In the genomic region with DNA sequence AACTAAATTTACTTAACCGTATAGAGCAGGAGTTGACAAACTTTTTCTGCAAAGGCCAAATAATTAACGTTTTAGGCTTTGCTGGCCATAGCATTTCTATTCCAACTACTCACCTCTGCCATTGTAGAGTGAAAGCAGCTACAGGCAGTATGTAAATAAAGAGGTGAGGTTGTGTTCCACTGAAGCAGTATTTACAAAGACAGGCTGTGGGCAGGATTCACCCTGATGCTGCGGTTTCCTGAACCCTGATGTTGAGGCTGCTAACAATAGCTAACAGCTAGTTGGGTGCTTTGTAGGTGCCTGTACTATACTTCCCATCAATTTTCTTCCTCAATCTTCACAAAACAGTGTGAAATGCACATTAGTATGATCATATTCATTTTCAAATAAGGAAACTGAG, we compare ENCODE assay signal across 20 cellular contexts. TPM values are rescaled to one million over a fixed set of nuclear protein-coding genes. Genes with fewer than 3 reads are reported as not detected.
DNase-seq lines count a peak whose midpoint lies in the region; ATAC-seq, FAIRE-seq and TF ChIP-seq lines count a peak whose summit lies in the region.
"Had no signal": no experiment of that assay in that cellular context is flagged by ENCODE, and none has a peak within 500 bp of the region (broad histone marks: within the 10 kb centered on the region; RNA-seq: fewer than 3 reads in every experiment).

No MANE protein-coding gene starts in this region.

- no peak overlapping the region for H3K27ac Mint-ChIP-seq in stimulated activated memory B cell treated with anti-CD40 and anti-IgM and Interleukin-4, amounts not matched to agents 10 μg/mL and 1 μg/mL and 100 μg/mL, for 72 hours
- H3K27ac Mint-ChIP-seq: stimulated activated naive B cell treated with anti-CD40 and anti-IgM and Interleukin-4, amounts not matched to agents 10 μg/mL and 1 μg/mL and 100 μg/mL, for 72 hours had no signal

- no peaks in the 10 kb centered on the region for H3K36me3 Mint-ChIP-seq in stimulated activated memory B cell treated with anti-CD40 and anti-IgM and Interleukin-4, amounts not matched to agents 10 μg/mL and 1 μg/mL and 100 μg/mL, for 72 hours
- H3K36me3 Mint-ChIP-seq: stimulated activated naive B cell treated with anti-CD40 and anti-IgM and Interleukin-4, amounts not matched to agents 10 μg/mL and 1 μg/mL and 100 μg/mL, for 72 hours had no signal

- H2AFZ ChIP-seq in HepG2 (ENCODE audit: low read length) = no peak overlapping the region
- no peak overlapping the region for H2AFZ ChIP-seq in PC-3 (ENCODE audit: low read length)

- peak; percentile 59 for DNase-seq in HepG2 (ENCODE audit: low spot score)
- DNase-seq in right lobe of liver = no peak
- no peak for DNase-seq in PC-3
- no peak for DNase-seq in SW 1271 (lab: John Stamatoyannopoulos, UW)
- no peak for DNase-seq in NOMO-1 (lab: John Stamatoyannopoulos, UW; ENCODE audit: unreplicated experiment in 2 of 2)
- DNase-seq: activated naive CD4-positive, alpha-beta T cell; body of pancreas; COR-L47; hippocampal formation; KG1; left colon; NCI-H1105 treated with DMSO at 0.1 percent for 48 hours; NCI-H2227 treated with DMSO at 0.1 percent for 48 hours; stimulated activated naive B cell treated with anti-CD40 and anti-IgM and Interleukin-4, amounts not matched to agents 10 μg/mL and 1 μg/mL and 100 μg/mL, for 72 hours; upper lobe of left lung had no signal

- H3K4me2 ChIP-seq in HepG2 (ENCODE audit: low read depth, low read length) (no peak overlapping the region), PC-3 (ENCODE audit: low read length) (no peak overlapping the region)

- H3K79me2 ChIP-seq in HepG2 (ENCODE audit: insufficient read depth, low read length) (no peaks in the 10 kb centered on the region), PC-3 (ENCODE audit: low read length) (no peaks in the 10 kb centered on the region)

- FAIRE-seq in HepG2 (lab: Jason Lieb, UNC) = peak; percentile 36
- FAIRE-seq: GM18507 had no signal

- no peaks in the 10 kb centered on the region for H3K9me2 ChIP-seq in PC-3 (replicated peaks; ENCODE audit: low read length)

- WGBS in HepG2 (ENCODE audit: low lambda C conversion rate) = 3% methylated on average over 3 of the region's 3 CpGs
- WGBS in right lobe of liver (ENCODE audit: insufficient coverage, low coverage, low lambda C conversion rate, missing lambda C conversion rate) = 62% methylated on average over 3 of the region's 3 CpGs

- no peaks in the 10 kb centered on the region for H3K9me3 Mint-ChIP-seq in stimulated activated memory B cell treated with anti-CD40 and anti-IgM and Interleukin-4, amounts not matched to agents 10 μg/mL and 1 μg/mL and 100 μg/mL, for 72 hours
- H3K9me3 Mint-ChIP-seq: stimulated activated naive B cell treated with anti-CD40 and anti-IgM and Interleukin-4, amounts not matched to agents 10 μg/mL and 1 μg/mL and 100 μg/mL, for 72 hours had no signal

- H4K20me1 ChIP-seq in HepG2 (ENCODE audit: insufficient read depth, low read length) (no peaks in the 10 kb centered on the region), PC-3 (ENCODE audit: low read length) (no peaks in the 10 kb centered on the region)

- no peak overlapping the region for H3K4me3 ChIP-seq in HepG2 (replicated peaks in 1 of 3; ENCODE audit: insufficient read depth in 1 of 3, low read depth in 2 of 3, low read length in 3 of 3)
- H3K4me3 ChIP-seq in right lobe of liver = no peak overlapping the region
- no peak overlapping the region for H3K4me3 ChIP-seq in PC-3 (ENCODE audit: low read length)
- H3K4me3 ChIP-seq: body of pancreas, upper lobe of left lung had no signal

- peak; percentile 79 for ATAC-seq in HepG2
- no peak for ATAC-seq in right lobe of liver
- ATAC-seq in GM21723 (IDR thresholded peaks at IDR 0.05; ENCODE audit: unreplicated experiment) = peak; percentile 74
- ATAC-seq in HG03521 (IDR thresholded peaks at IDR 0.05; ENCODE audit: unreplicated experiment) = peak; percentile 74
- ATAC-seq in stimulated activated memory B cell treated with anti-CD40 and anti-IgM and Interleukin-4, amounts not matched to agents 10 μg/mL and 1 μg/mL and 100 μg/mL, for 72 hours = peak; percentile 81
- ATAC-seq in PC-3 = no peak
- ATAC-seq: body of pancreas; left colon; SK-N-SH treated with all-trans-retinoic acid at 6 μM for 48 hours; stimulated activated naive B cell treated with anti-CD40 and anti-IgM and Interleukin-4, amounts not matched to agents 10 μg/mL and 1 μg/mL and 100 μg/mL, for 72 hours had no signal

- H3K4me3 Mint-ChIP-seq in stimulated activated memory B cell treated with anti-CD40 and anti-IgM and Interleukin-4, amounts not matched to agents 10 μg/mL and 1 μg/mL and 100 μg/mL, for 72 hours = no peak overlapping the region
- H3K4me3 Mint-ChIP-seq: stimulated activated naive B cell treated with anti-CD40 and anti-IgM and Interleukin-4, amounts not matched to agents 10 μg/mL and 1 μg/mL and 100 μg/mL, for 72 hours had no signal

- POLR2A ChIA-PET in HepG2 (lab: Yijun Ruan, JAX) = no interaction called here
- POLR2A ChIA-PET in PC-3 (lab: Charles Lee; ENCODE audit: unreplicated experiment) = no interaction called here

- H3K4me1 ChIP-seq in HepG2 (ENCODE audit: insufficient read depth, low read length) (peaks cover 25% of the 10 kb centered on the region), right lobe of liver (no peaks in the 10 kb centered on the region), PC-3 (ENCODE audit: insufficient read depth, low read length) (peaks cover 4% of the 10 kb centered on the region; the same call in 1 of the 2 replicates)
- H3K4me1 ChIP-seq: body of pancreas, upper lobe of left lung had no signal

- TF ChIP-seq POLR2A in HepG2 (IDR thresholded peaks at IDR 0.05; ENCODE audit: insufficient read depth in 1 of 2, low read depth in 2 of 2, low read length in 2 of 2) = no peak
- TF ChIP-seq POLR2A in right lobe of liver (IDR thresholded peaks at IDR 0.05) = no peak

- H3K36me3 ChIP-seq in HepG2 (replicated peaks in 1 of 2; ENCODE audit: control insufficient read depth in 1 of 2, insufficient read depth in 2 of 2, low read length in 2 of 2) (no peaks in the 10 kb centered on the region), right lobe of liver (no peaks in the 10 kb centered on the region), PC-3 (ENCODE audit: low read depth, low read length) (no peaks in the 10 kb centered on the region)
- H3K36me3 ChIP-seq: upper lobe of left lung had no signal

- H3K27ac ChIP-seq in HepG2 (ENCODE audit: extremely low read length, insufficient read depth, low read length) (no peak overlapping the region), right lobe of liver (no peak overlapping the region), PC-3 (ENCODE audit: low read length) (no peak overlapping the region)
- H3K27ac ChIP-seq: body of pancreas, upper lobe of left lung had no signal

- no peaks in the 10 kb centered on the region for H3K27me3 ChIP-seq in HepG2 (ENCODE audit: control insufficient read depth in 1 of 2, insufficient read depth in 2 of 2, low read length in 2 of 2)
- no peaks in the 10 kb centered on the region for H3K27me3 ChIP-seq in right lobe of liver
- no peaks in the 10 kb centered on the region for H3K27me3 ChIP-seq in PC-3 (ENCODE audit: low read length)
- H3K27me3 ChIP-seq: body of pancreas, upper lobe of left lung had no signal

- H3K4me1 Mint-ChIP-seq in stimulated activated memory B cell treated with anti-CD40 and anti-IgM and Interleukin-4, amounts not matched to agents 10 μg/mL and 1 μg/mL and 100 μg/mL, for 72 hours = peaks cover 7% of the 10 kb centered on the region

- CTCF ChIA-PET in HepG2 (lab: Yijun Ruan, JAX; ENCODE audit: low intra/inter-chr PET ratio, low total read pairs) = no interaction called here
- CTCF ChIA-PET in PC-3 (lab: Charles Lee) = no interaction called here

- no peaks in the 10 kb centered on the region for H3F3A ChIP-seq in PC-3 (ENCODE audit: low read length, unreplicated experiment)

- in situ Hi-C loops in HepG2 (cut with HindIII; ENCODE audit: extremely low pct_ligation_motif_present, low pct_unique_long_range_greater_than_20kb) = no loop called here

- TF ChIP-seq EP300 in HepG2 (IDR thresholded peaks at IDR 0.05; ENCODE audit: low read depth in 2 of 2, low read length in 2 of 2) (no peak), HepG2 (CRISPR knock-in tag; IDR thresholded peaks at IDR 0.05; ENCODE audit: borderline replicate concordance) (no peak)

- BruUV-seq in HepG2 (replicated peaks; lab: Mats Ljungman, UMichigan) = no TSS peak
- BruUV-seq in PC-3 (replicated peaks; lab: Mats Ljungman, UMichigan) = no TSS peak

- H3K9me3 ChIP-seq in HepG2 (ENCODE audit: low read length) = no peaks in the 10 kb centered on the region
- H3K9me3 ChIP-seq in right lobe of liver = no peaks in the 10 kb centered on the region
- H3K9me3 ChIP-seq in PC-3 (ENCODE audit: low read length) = no peaks in the 10 kb centered on the region
- H3K9me3 ChIP-seq: body of pancreas, upper lobe of left lung had no signal

- H3K9ac ChIP-seq in HepG2 (ENCODE audit: insufficient read depth, low read depth, low read length) (no peak overlapping the region), PC-3 (ENCODE audit: low read length) (no peak overlapping the region)

- TF ChIP-seq RAD21 in HepG2 (CRISPR knock-in tag; IDR thresholded peaks at IDR 0.05) = no peak

- H3K27me3 Mint-ChIP-seq in stimulated activated memory B cell treated with anti-CD40 and anti-IgM and Interleukin-4, amounts not matched to agents 10 μg/mL and 1 μg/mL and 100 μg/mL, for 72 hours = no peaks in the 10 kb centered on the region
- H3K27me3 Mint-ChIP-seq: stimulated activated naive B cell treated with anti-CD40 and anti-IgM and Interleukin-4, amounts not matched to agents 10 μg/mL and 1 μg/mL and 100 μg/mL, for 72 hours had no signal

- intact Hi-C loops in HepG2 (cut with micrococcal nuclease; ENCODE audit: unreplicated experiment) (loop anchor here (5.0 kb wide), 1 partner anchor 47 kb away; no protein-coding TSS in a partner anchor), right lobe of liver (cut with DNase I) (no loop called here), PC-3 (cut with micrococcal nuclease) (no loop called here)

- TF ChIP-seq CTCF in HepG2 (CRISPR knock-in tag; IDR thresholded peaks at IDR 0.05) (no peak), right lobe of liver (IDR thresholded peaks at IDR 0.05) (no peak), PC-3 (conservative IDR thresholded peaks at IDR 0.05; ENCODE audit: low read depth, low read length) (no peak)

RNA-seq across cellular contexts. Expression of a gene that starts 47.0 kb away (rescaled TPM):
- total RNA-seq in HepG2 (2016; rRNA removed; fragmentation: Illumina TruSeq; extraction: Trizol) = 56.4 and 109 TPM in 2 replicates
- total RNA-seq in HepG2 (2016; cell fraction: cytosol; rRNA removed; fragmentation: Illumina TruSeq; extraction: Trizol; ENCODE audit: low read depth) = 12.3 and 15.0 TPM in 2 replicates
- 48.3 and 110 TPM in 2 replicates for total RNA-seq in HepG2 (2016; cell fraction: insoluble cytoplasmic fraction; rRNA removed; fragmentation: Illumina TruSeq; extraction: Trizol)
- total RNA-seq in HepG2 (2016; cell fraction: membrane; rRNA removed; fragmentation: Illumina TruSeq; extraction: Trizol) = 19.7 and 21.8 TPM in 2 replicates
- 137 and 161 TPM in 2 replicates for total RNA-seq in HepG2 (2016; cell fraction: nucleus; rRNA removed; fragmentation: Illumina TruSeq; extraction: Trizol)
- 124 and 127 TPM in 2 replicates for polyA plus RNA-seq in HepG2 (2011; rRNA removed)
- 101 and 116 TPM in 2 replicates for polyA plus RNA-seq in HepG2 (2011; cell fraction: cytosol; rRNA removed)
- 265 and 290 TPM in 2 replicates for polyA plus RNA-seq in HepG2 (2011; cell fraction: nucleus; rRNA removed)
- polyA plus RNA-seq in HepG2 (2012) = 106 and 132 TPM in 2 replicates
- 5.0 and 5.8 TPM in 2 replicates for polyA plus RNA-seq in HepG2 (2016; cell fraction: cytosol; fragmentation: Illumina TruSeq; extraction: Trizol; ENCODE audit: low read depth)
- polyA plus RNA-seq in HepG2 (2016; cell fraction: insoluble cytoplasmic fraction; fragmentation: Illumina TruSeq; extraction: Trizol; ENCODE audit: low read depth) = 59.1 and 60.9 TPM in 2 replicates
- polyA plus RNA-seq in HepG2 (2016; cell fraction: membrane; fragmentation: Illumina TruSeq; extraction: Trizol; ENCODE audit: low read depth) = 8.8 and 14.3 TPM in 2 replicates
- 286 and 312 TPM in 2 replicates for polyA plus RNA-seq in HepG2 (2016; cell fraction: nucleus; fragmentation: Illumina TruSeq; extraction: Trizol; ENCODE audit: insufficient read depth, low read depth)
- polyA minus RNA-seq in HepG2 (2011; rRNA and poly(A)+ RNA removed; ENCODE audit: low replicate concordance) = 105 and 627 TPM in 2 replicates
- polyA minus RNA-seq in HepG2 (2011; cell fraction: cytosol; rRNA and poly(A)+ RNA removed) = 120 and 164 TPM in 2 replicates
- 204 and 208 TPM in 2 replicates for polyA minus RNA-seq in HepG2 (2011; cell fraction: nucleus; rRNA and poly(A)+ RNA removed)
- 10 to 100 TPM; 14.9 to 61.0 (median 28.9) TPM for total RNA-seq in right lobe of liver
- total RNA-seq in PC-3 (2014; rRNA removed) = 74.3 and 101 TPM in 2 replicates

Comparison
In these comparisons a context has a peak if more than half of its experiments do, and no peak if none do; other contexts are left out.
1. ATAC-seq: peak in HepG2 (single experiment), GM21723 (single experiment), HG03521 (single experiment) and stimulated activated memory B cell treated with anti-CD40 and anti-IgM and Interleukin-4, amounts not matched to agents 10 μg/mL and 1 μg/mL and 100 μg/mL, for 72 hours (single experiment); none in right lobe of liver (0 of 4) and PC-3 (single experiment).